In the genomic region with DNA sequence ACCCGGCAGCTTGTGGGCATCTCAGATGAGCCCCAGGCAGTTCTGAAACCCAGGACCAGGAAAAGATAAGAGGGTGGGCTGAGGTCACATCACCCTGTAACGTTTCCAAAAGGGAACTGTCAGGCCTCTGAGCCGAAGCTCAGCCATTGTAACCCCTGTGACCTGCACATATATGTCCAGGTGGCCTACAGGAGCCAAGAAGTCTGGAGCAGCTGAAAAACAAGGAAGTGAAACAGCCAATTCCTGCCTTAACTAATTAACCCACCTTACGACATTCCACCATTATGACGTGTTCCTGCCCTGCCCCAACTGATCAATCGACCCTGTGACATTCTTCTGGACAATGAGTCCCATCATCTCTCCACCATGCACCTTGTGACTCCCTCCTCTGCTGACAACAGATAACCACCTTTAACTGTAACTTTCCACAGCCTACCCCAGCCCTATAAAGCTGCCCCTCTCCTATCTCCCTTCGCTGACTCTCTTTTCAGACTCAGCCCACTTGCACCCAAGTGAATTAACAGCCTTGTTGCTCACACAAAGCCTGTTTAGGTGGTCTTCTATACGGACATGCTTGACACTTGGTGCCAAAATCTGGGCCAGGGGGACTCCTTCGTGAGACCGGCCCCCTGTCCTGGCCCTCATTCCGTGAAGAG, we compare ENCODE assay signal across 1 cellular context.
TF ChIP-seq lines count a peak whose summit lies in the region.
"Not testable (repeated sequence)": the region's sequence is repeated elsewhere in the genome, so short reads cannot be mapped to it uniquely, and the experiment has no call there.

No MANE protein-coding gene starts in this region.

TF ChIP-seq in K562, 482 proteins besides CTCF, POLR2A, EP300 and RAD21 (continued from another document and continues in another):
- peak; percentile 57 to 58 for TF ChIP-seq AFF1 (IDR thresholded peaks at IDR 0.05; ENCODE audit: low read depth in 1 of 2, partially characterized antibody in 2 of 2)
- 0 out of 2 replicates have a peak, but pooled peaks have one; percentile 8 for TF ChIP-seq NFE2 (IDR thresholded peaks at IDR 0.05; ENCODE audit: low read depth)
- peak; percentile 77 for TF ChIP-seq MTA2 (IDR thresholded peaks at IDR 0.05; ENCODE audit: low read depth)
- TF ChIP-seq ZNF324 (CRISPR knock-in tag; IDR thresholded peaks at IDR 0.05): 0 out of 2 replicates have a peak, but pooled peaks have one; percentile 19
- peak in 1 of 2 experiments; percentile 82; a peak in 2 of 4 replicates for TF ChIP-seq ZNF639 (CRISPR knock-in tag; conservative IDR thresholded peaks at IDR 0.05 in 1 of 2, IDR thresholded peaks at IDR 0.05 in 1 of 2)
- TF ChIP-seq, protein P1, sequence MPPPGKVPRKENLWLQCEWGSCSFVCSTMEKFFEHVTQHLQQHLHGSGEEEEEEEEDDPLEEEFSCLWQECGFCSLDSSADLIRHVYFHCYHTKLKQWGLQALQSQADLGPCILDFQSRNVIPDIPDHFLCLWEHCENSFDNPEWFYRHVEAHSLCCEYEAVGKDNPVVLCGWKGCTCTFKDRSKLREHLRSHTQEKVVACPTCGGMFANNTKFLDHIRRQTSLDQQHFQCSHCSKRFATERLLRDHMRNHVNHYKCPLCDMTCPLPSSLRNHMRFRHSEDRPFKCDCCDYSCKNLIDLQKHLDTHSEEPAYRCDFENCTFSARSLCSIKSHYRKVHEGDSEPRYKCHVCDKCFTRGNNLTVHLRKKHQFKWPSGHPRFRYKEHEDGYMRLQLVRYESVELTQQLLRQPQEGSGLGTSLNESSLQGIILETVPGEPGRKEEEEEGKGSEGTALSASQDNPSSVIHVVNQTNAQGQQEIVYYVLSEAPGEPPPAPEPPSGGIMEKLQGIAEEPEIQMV (tag; conservative IDR thresholded peaks at IDR 0.05; ENCODE audit: low read depth): peak; percentile 63; the same call in 1 of the 2 replicates
- TF ChIP-seq HSF4 (CRISPR knock-in tag; IDR thresholded peaks at IDR 0.05; ENCODE audit: borderline replicate concordance): peak; percentile 82; the same call in 1 of the 2 replicates
- TF ChIP-seq HDAC2 (IDR thresholded peaks at IDR 0.05): peak; percentile 47; the same call in 1 of the 2 replicates
- not testable (repeated sequence) for TF ChIP-seq MYC (IDR thresholded peaks at IDR 0.05; ENCODE audit: low read depth, low read length); ATF1 (CRISPR knock-in tag; IDR thresholded peaks at IDR 0.05); TOE1 (CRISPR knock-in tag; IDR thresholded peaks at IDR 0.05; ENCODE audit: borderline replicate concordance, low read depth); ZNF740 (CRISPR knock-in tag; IDR thresholded peaks at IDR 0.05)
- TF ChIP-seq MYC (CRISPR knock-in tag; IDR thresholded peaks at IDR 0.05; ENCODE audit: borderline replicate concordance, low read depth): 0 out of 2 replicates have a peak, but pooled peaks have one; percentile 26
- TF ChIP-seq ARNT (IDR thresholded peaks at IDR 0.05): peak in 1 of 2 experiments; percentile 75; a peak in 1 of 4 replicates
- peak; percentile 86 for TF ChIP-seq ZNF644 (tag; IDR thresholded peaks at IDR 0.05; ENCODE audit: low read depth)
- 0 out of 2 replicates have a peak, but pooled peaks have one; percentile 17 for TF ChIP-seq DIDO1 (tag; IDR thresholded peaks at IDR 0.05; ENCODE audit: low read depth)
- peak; percentile 32; the same call in 1 of the 2 replicates for TF ChIP-seq PHF8 (IDR thresholded peaks at IDR 0.05; ENCODE audit: borderline replicate concordance, low read length)
- TF ChIP-seq CLOCK (CRISPR knock-in tag; IDR thresholded peaks at IDR 0.05; ENCODE audit: borderline replicate concordance): 0 out of 2 replicates have a peak, but pooled peaks have one; percentile 34
- TF ChIP-seq ATF1 (tag; IDR thresholded peaks at IDR 0.05): peak; percentile 92
- peak; percentile 57 for TF ChIP-seq CREB1 (IDR thresholded peaks at IDR 0.05)
- peak; percentile 49; the same call in 1 of the 2 replicates for TF ChIP-seq CREB1 (CRISPR knock-in tag; IDR thresholded peaks at IDR 0.05)
- peak; percentile 49 for TF ChIP-seq HDAC3 (IDR thresholded peaks at IDR 0.05; ENCODE audit: borderline replicate concordance, partially characterized antibody)
- 0 out of 2 replicates have a peak, but pooled peaks have one; percentile 6 for TF ChIP-seq CREB3L1 (IDR thresholded peaks at IDR 0.05; ENCODE audit: borderline replicate concordance, low read depth)
- peak; percentile 86; the same call in 1 of the 2 replicates for TF ChIP-seq MEF2D (tag; conservative IDR thresholded peaks at IDR 0.05; ENCODE audit: low read depth)
- TF ChIP-seq ZNF583 (CRISPR knock-in tag; IDR thresholded peaks at IDR 0.05): peak; percentile 97
- peak; percentile 94 for TF ChIP-seq CBFA2T3 (IDR thresholded peaks at IDR 0.05)
- peak; percentile 50 for TF ChIP-seq VEZF1 (CRISPR knock-in tag; IDR thresholded peaks at IDR 0.05)
- TF ChIP-seq TOE1 (IDR thresholded peaks at IDR 0.05; ENCODE audit: borderline replicate concordance): peak; percentile 82
- TF ChIP-seq NFIC (IDR thresholded peaks at IDR 0.05): peak; percentile 73
- peak in 1 of 2 experiments; percentile 83; a peak in 1 of 4 replicates for TF ChIP-seq ZNF740 (tag; IDR thresholded peaks at IDR 0.05)
- peak; percentile 87 for TF ChIP-seq ZNF79 (CRISPR knock-in tag; IDR thresholded peaks at IDR 0.05; ENCODE audit: low read depth)
- TF ChIP-seq, protein P2, sequence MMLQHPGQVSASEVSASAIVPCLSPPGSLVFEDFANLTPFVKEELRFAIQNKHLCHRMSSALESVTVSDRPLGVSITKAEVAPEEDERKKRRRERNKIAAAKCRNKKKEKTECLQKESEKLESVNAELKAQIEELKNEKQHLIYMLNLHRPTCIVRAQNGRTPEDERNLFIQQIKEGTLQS (IDR thresholded peaks at IDR 0.05): peak; percentile 63
- TF ChIP-seq, protein P2 (CRISPR knock-in tag; conservative IDR thresholded peaks at IDR 0.05): not testable (repeated sequence)
- TF ChIP-seq ARID1B (IDR thresholded peaks at IDR 0.05): peak; percentile 94
- peak; percentile 89 for TF ChIP-seq CREM (IDR thresholded peaks at IDR 0.05; ENCODE audit: low read depth)
- TF ChIP-seq SUPT5H (IDR thresholded peaks at IDR 0.05): peak; percentile 90
- peak; percentile 82 for TF ChIP-seq SMARCA4 (IDR thresholded peaks at IDR 0.05)
- TF ChIP-seq DMBX1 (CRISPR knock-in tag; IDR thresholded peaks at IDR 0.05; ENCODE audit: borderline replicate concordance): peak; percentile 93
- TF ChIP-seq SMAD4 (CRISPR knock-in tag; conservative IDR thresholded peaks at IDR 0.05): peak; percentile 93
- TF ChIP-seq GATAD2A (IDR thresholded peaks at IDR 0.05): peak; percentile 17; the same call in 1 of the 2 replicates
- TF ChIP-seq BCL6 (CRISPR knock-in tag; IDR thresholded peaks at IDR 0.05): 0 out of 2 replicates have a peak, but pooled peaks have one; percentile 61
- TF ChIP-seq KDM1A (IDR thresholded peaks at IDR 0.05): peak in 1 of 2 experiments; percentile 66; a peak in 3 of 4 replicates
- peak; percentile 79; the same call in 1 of the 2 replicates for TF ChIP-seq ZNF41 (CRISPR knock-in tag; conservative IDR thresholded peaks at IDR 0.05)
- peak in 1 of 2 experiments; percentile 35; a peak in 1 of 4 replicates for TF ChIP-seq TBL1XR1 (IDR thresholded peaks at IDR 0.05; ENCODE audit: low read length in 2 of 2)
- TF ChIP-seq, protein P3, sequence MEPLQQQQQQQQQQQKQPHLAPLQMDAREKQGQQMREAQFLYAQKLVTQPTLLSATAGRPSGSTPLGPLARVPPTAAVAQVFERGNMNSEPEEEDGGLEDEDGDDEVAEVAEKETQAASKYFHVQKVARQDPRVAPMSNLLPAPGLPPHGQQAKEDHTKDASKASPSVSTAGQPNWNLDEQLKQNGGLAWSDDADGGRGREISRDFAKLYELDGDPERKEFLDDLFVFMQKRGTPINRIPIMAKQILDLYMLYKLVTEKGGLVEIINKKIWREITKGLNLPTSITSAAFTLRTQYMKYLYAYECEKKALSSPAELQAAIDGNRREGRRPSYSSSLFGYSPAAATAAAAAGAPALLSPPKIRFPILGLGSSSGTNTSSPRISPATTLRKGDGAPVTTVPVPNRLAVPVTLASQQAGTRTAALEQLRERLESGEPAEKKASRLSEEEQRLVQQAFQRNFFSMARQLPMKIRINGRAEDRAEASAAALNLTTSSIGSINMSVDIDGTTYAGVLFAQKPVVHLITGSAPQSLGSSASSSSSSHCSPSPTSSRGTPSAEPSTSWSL (CRISPR knock-in tag; IDR thresholded peaks at IDR 0.05; ENCODE audit: borderline replicate concordance): peak; percentile 83; the same call in 1 of the 2 replicates
